Comparison of ENCODE assay signal across 17 cellular contexts in genomic region chr15:87877114-87877810, GRCh38.
DNase-seq lines count a peak whose midpoint lies in the region; TF ChIP-seq lines count a peak whose summit lies in the region.
"Had no signal": no experiment of that assay in that cellular context is flagged by ENCODE, and none has a peak within 500 bp of the region (broad histone marks: within the 10 kb centered on the region; RNA-seq: fewer than 3 reads in every experiment).

No MANE protein-coding gene starts in this region.

- no peaks in the 10 kb centered on the region for H3K9me3 Mint-ChIP-seq in activated T-cell treated with anti-CD3 and anti-CD28 coated beads, Interleukin-2, amount 50 U/mL, for 24 hours
- H3K9me3 Mint-ChIP-seq: brain had no signal

- no peak overlapping the region for H3K27ac ChIP-seq in adrenal gland
- H3K27ac ChIP-seq in hepatocyte, result peak overlapping the region; percentile 60

- H3K9me3 ChIP-seq in adrenal gland (replicated peaks in 1 of 3) (no peaks in the 10 kb centered on the region), hepatocyte (ENCODE audit: low read depth) (no peaks in the 10 kb centered on the region)

- no peaks in the 10 kb centered on the region for H3K79me2 ChIP-seq in hepatocyte

- no peak overlapping the region for H3K4me2 ChIP-seq in hepatocyte

- H3K4me3 Mint-ChIP-seq in activated T-cell treated with anti-CD3 and anti-CD28 coated beads, Interleukin-2, amount 50 U/mL, for 24 hours, result no peak overlapping the region
- H3K4me3 Mint-ChIP-seq: brain had no signal

- no peak for TF ChIP-seq POLR2A in adrenal gland (IDR thresholded peaks at IDR 0.05)

- intact Hi-C loops in adrenal gland (cut with DNase I), result no loop called here

- H3K4me3 ChIP-seq in AG10803 (ENCODE audit: low read length) (no peak overlapping the region), adrenal gland (no peak overlapping the region), hepatocyte (no peak overlapping the region)

- no peak overlapping the region for H3K27ac Mint-ChIP-seq in activated T-cell treated with anti-CD3 and anti-CD28 coated beads, Interleukin-2, amount 50 U/mL, for 24 hours
- H3K27ac Mint-ChIP-seq: brain had no signal

- H3K4me1 ChIP-seq in adrenal gland (replicated peaks in 1 of 2) (peaks cover 0 to 8% of the 10 kb centered on the region in 2 donors), hepatocyte (ENCODE audit: insufficient read depth) (peaks cover 24% of the 10 kb centered on the region)

- H3K36me3 ChIP-seq in adrenal gland (replicated peaks in 1 of 2) (no peaks in the 10 kb centered on the region), hepatocyte (replicated peaks; ENCODE audit: insufficient read depth, low read depth) (no peaks in the 10 kb centered on the region)

- no peaks in the 10 kb centered on the region for H3K27me3 ChIP-seq in adrenal gland
- H3K27me3 ChIP-seq in hepatocyte, result no peaks in the 10 kb centered on the region

- H3K4me1 Mint-ChIP-seq in activated T-cell treated with anti-CD3 and anti-CD28 coated beads, Interleukin-2, amount 50 U/mL, for 24 hours (ENCODE audit: low read depth), result no peaks in the 10 kb centered on the region

- H4K20me1 ChIP-seq in hepatocyte (ENCODE audit: insufficient read depth, poor library complexity, severe bottlenecking), result no peaks in the 10 kb centered on the region

- H3K36me3 Mint-ChIP-seq in activated T-cell treated with anti-CD3 and anti-CD28 coated beads, Interleukin-2, amount 50 U/mL, for 24 hours (ENCODE audit: low read depth), result no peaks in the 10 kb centered on the region
- H3K36me3 Mint-ChIP-seq: brain had no signal

- TF ChIP-seq CTCF in AG10803 (conservative IDR thresholded peaks at IDR 0.05; ENCODE audit: low read length), result no peak
- TF ChIP-seq CTCF in adrenal gland (IDR thresholded peaks at IDR 0.05), result no peak
- no peak for TF ChIP-seq CTCF in hepatocyte (IDR thresholded peaks at IDR 0.05; ENCODE audit: poor library complexity)

- peaks cover 20% of the 10 kb centered on the region for H3K27me3 Mint-ChIP-seq in activated T-cell treated with anti-CD3 and anti-CD28 coated beads, Interleukin-2, amount 50 U/mL, for 24 hours

- no peak overlapping the region for H2AFZ ChIP-seq in hepatocyte

- 62 to 69% (median 67%) methylated on average over 4 of the region's 4 CpGs for WGBS in adrenal gland, 4 donors
- 73% methylated on average over 4 of the region's 4 CpGs for WGBS in hepatocyte (ENCODE audit: low lambda C conversion rate, missing lambda C conversion rate)

- DNase-seq in AG10803 (ENCODE audit: low read depth), result peak; percentile 27
- peak; percentile 68 for DNase-seq in HT1080 (ENCODE audit: low read depth)
- DNase-seq in adrenal gland, result peak in 6 of 7 donors; percentile 18 to 61 (median 34)
- peak; percentile 82 for DNase-seq in hepatocyte (ENCODE audit: low spot score)
- DNase-seq in activated T-cell treated with anti-CD3 and anti-CD28 coated beads, Interleukin-2, amount 50 U/mL, for 24 hours, result no peak
- DNase-seq in stimulated activated CD4-positive, alpha-beta T cell treated with anti-CD3 and anti-CD28 coated beads, Interleukin-4, amount 100 ng/mL, for 4 hours, result no peak
- DNase-seq in putamen (ENCODE audit: low spot score), result no peak
- no peak for DNase-seq in midbrain (lab: John Stamatoyannopoulos, UW)
- DNase-seq: activated CD4-positive, alpha-beta T cell treated with anti-CD3 and anti-CD28 coated beads for 1 hour; activated T-cell treated with anti-CD3 and anti-CD28 coated beads, Interleukin-2, amount 50 U/mL, for 48 hours; H7; hypothalamus; mammary epithelial cell; NCI-H1092 treated with DMSO at 0.1 percent for 48 hours; NCI-H510A; SIG-M5 had no signal

- H3K9me2 ChIP-seq in hepatocyte (replicated peaks; ENCODE audit: insufficient read depth), result no peaks in the 10 kb centered on the region

Comparison
In these comparisons a context has a peak if more than half of its experiments do, and no peak if none do; other contexts are left out.
1. DNase-seq: peak in AG10803 (single experiment), HT1080 (single experiment), adrenal gland (6 of 7) and hepatocyte (single experiment); none in activated T-cell treated with anti-CD3 and anti-CD28 coated beads, Interleukin-2, amount 50 U/mL, for 24 hours (single experiment), stimulated activated CD4-positive, alpha-beta T cell treated with anti-CD3 and anti-CD28 coated beads, Interleukin-4, amount 100 ng/mL, for 4 hours (0 of 2), putamen (single experiment) and midbrain (single experiment).